Comparison of ENCODE assay signal across 33 cellular contexts in the genomic region with DNA sequence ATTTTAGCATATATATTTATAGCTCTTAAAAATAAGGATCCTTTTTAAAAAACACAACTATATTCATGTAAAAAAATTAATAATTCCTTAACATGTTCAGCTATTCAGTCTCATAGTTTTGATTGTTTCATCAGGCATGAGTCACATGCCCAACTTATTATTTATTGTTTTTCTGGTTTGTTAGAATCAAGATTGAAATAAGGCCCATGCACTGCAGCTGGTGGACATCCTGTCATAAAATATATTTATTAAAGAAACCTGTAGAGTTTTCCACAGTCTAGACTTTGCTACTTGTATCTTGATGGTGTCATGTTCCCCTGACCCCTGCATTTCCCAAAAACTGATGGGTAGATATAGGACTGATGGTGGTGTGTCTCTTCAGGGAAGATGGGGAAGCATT.
DNase-seq lines count a peak whose midpoint lies in the region; ATAC-seq and TF ChIP-seq lines count a peak whose summit lies in the region.
"Had no signal": no experiment of that assay in that cellular context is flagged by ENCODE, and none has a peak within 500 bp of the region (broad histone marks: within the 10 kb centered on the region; RNA-seq: fewer than 3 reads in every experiment).

No MANE protein-coding gene starts in this region.

- peaks cover 15% of the 10 kb centered on the region for H4K20me1 ChIP-seq in SK-N-SH (ENCODE audit: insufficient read depth)

- H2AFZ ChIP-seq in SK-N-SH (ENCODE audit: low read depth) = no peak overlapping the region

- DNase-seq in SK-N-SH (no peak), dermis blood vessel endothelial cell (peak; percentile 48), fibroblast of villous mesenchyme (ENCODE audit: low read depth) (peak; percentile 50), NCI-H1105 treated with DMSO at 0.1 percent for 48 hours (lab: John Stamatoyannopoulos, UW) (no peak), AG20443 (ENCODE audit: low spot score) (no peak), erythroblast (lab: John Stamatoyannopoulos, UW) (no peak)
- DNase-seq: activated CD4-positive, alpha-beta memory T cell treated with anti-CD3 and anti-CD28 coated beads, Interleukin-2, amount 10 ng/mL, durations not matched to agents 7 days and 5 days; activated CD4-positive, CD25-positive, alpha-beta regulatory T cell treated with anti-CD3 and anti-CD28 coated beads, Interleukin-2, amount 50 U/mL, for 72 hours; activated naive CD4-positive, alpha-beta T cell treated with anti-CD3 and anti-CD28 coated beads, Interleukin-2, amount 50 U/mL, for 16 hours; CD8-positive, alpha-beta T cell; cortex of kidney; gastrocnemius medialis; H7; hippocampal formation; mesendoderm; naive thymus-derived CD4-positive, alpha-beta T cell; NCI-H1436 treated with DMSO at 0.1 percent for 48 hours; NCI-H446 treated with DMSO at 0.1 percent for 48 hours; NCI-H82; occipital lobe; RPMI8226; small intestine; stomach; T-helper 2 cell; thyroid gland had no signal

- H3K4me3 ChIP-seq in SK-N-SH (ENCODE audit: low read depth in 2 of 2, low read length in 1 of 2) (no peak overlapping the region), fibroblast of villous mesenchyme (ENCODE audit: low read depth, low read length) (no peak overlapping the region), skeletal muscle satellite cell (ENCODE audit: low read length) (no peak overlapping the region)
- H3K4me3 ChIP-seq: cardiac muscle cell, gastrocnemius medialis, K562, SK-N-MC, stomach, thyroid gland had no signal

- H3F3A ChIP-seq in SK-N-SH (replicated peaks; ENCODE audit: insufficient read depth) = peaks cover 15% of the 10 kb centered on the region

- H3K27ac ChIP-seq in SK-N-SH (ENCODE audit: low read depth in 2 of 2, low read length in 1 of 2) = peak overlapping the region; percentile 47 to 58; a peak in 3 of 4 replicates
- H3K27ac ChIP-seq: 22Rv1, cardiac muscle cell, gastrocnemius medialis, SK-N-MC, thyroid gland had no signal

- TF ChIP-seq CTCF in SK-N-SH (IDR thresholded peaks at IDR 0.05) (no peak), fibroblast of villous mesenchyme (IDR thresholded peaks at IDR 0.05; ENCODE audit: insufficient read depth, low read depth, low read length) (no peak)

- H3K4me2 ChIP-seq in SK-N-SH (0 out of 2 replicates have a peak overlapping the region, but pooled peaks have one; percentile 17), skeletal muscle satellite cell (ENCODE audit: low read length) (peak overlapping the region; percentile 43)

- H3K36me3 ChIP-seq in SK-N-SH (replicated peaks in 1 of 2; ENCODE audit: control insufficient read depth in 1 of 2, insufficient read depth in 2 of 2, low read length in 1 of 2) (no peaks in the 10 kb centered on the region), skeletal muscle satellite cell (ENCODE audit: insufficient read depth, low read length) (no peaks in the 10 kb centered on the region)
- H3K36me3 ChIP-seq: cardiac muscle cell, gastrocnemius medialis, stomach, thyroid gland had no signal

- ATAC-seq in SK-N-SH treated with all-trans-retinoic acid at 6 μM for 48 hours = no peak
- ATAC-seq: activated T-helper 17 cell treated with anti-CD3 and anti-CD28 coated beads, Interleukin-2, amount 50 U/mL, for 72 hours; CD8-positive, alpha-beta T cell; gastrocnemius medialis; K562; left lobe of liver; naive thymus-derived CD4-positive, alpha-beta T cell had no signal

- no peak for TF ChIP-seq RAD21 in SK-N-SH (IDR thresholded peaks at IDR 0.05; ENCODE audit: low read length)

- H3K27me3 ChIP-seq in SK-N-SH (ENCODE audit: insufficient read depth) = no peaks in the 10 kb centered on the region
- H3K27me3 ChIP-seq in skeletal muscle satellite cell (ENCODE audit: control insufficient read depth, insufficient read depth, low read length) = no peaks in the 10 kb centered on the region
- H3K27me3 ChIP-seq: cardiac muscle cell, gastrocnemius medialis, stomach, thyroid gland had no signal

- CTCF ChIA-PET in SK-N-SH (lab: Yijun Ruan, JAX) = interaction anchor here (1.4 kb wide), 1 partner anchor 17 kb away, joined by 3 read pairs; no protein-coding TSS in a partner anchor

- H3K9ac ChIP-seq in SK-N-SH = no peak overlapping the region
- H3K9ac ChIP-seq in skeletal muscle satellite cell (ENCODE audit: low read depth, low read length) = no peak overlapping the region

- POLR2A ChIA-PET in SK-N-SH (lab: Yijun Ruan, JAX) = no interaction called here

- H3K79me2 ChIP-seq in SK-N-SH (ENCODE audit: insufficient read depth) = peaks cover 79% of the 10 kb centered on the region

- H3K4me1 ChIP-seq in SK-N-SH (ENCODE audit: control insufficient read depth in 1 of 2, insufficient read depth in 2 of 2, low read depth in 1 of 2, low read length in 1 of 2) (peaks cover 27% of the 10 kb centered on the region in 2 experiments), skeletal muscle satellite cell (ENCODE audit: control insufficient read depth, insufficient read depth, low read length) (peaks cover 51% of the 10 kb centered on the region)

- H3K9me3 ChIP-seq in SK-N-SH (no peaks in the 10 kb centered on the region), skeletal muscle satellite cell (replicated peaks; ENCODE audit: low read length) (no peaks in the 10 kb centered on the region)
- H3K9me3 ChIP-seq: gastrocnemius medialis, stomach, thyroid gland had no signal

- H3K9me2 ChIP-seq in SK-N-SH = no peaks in the 10 kb centered on the region

- TF ChIP-seq POLR2A in erythroblast (IDR thresholded peaks at IDR 0.05; ENCODE audit: low read length) = no peak

- TF ChIP-seq EP300 in SK-N-SH (IDR thresholded peaks at IDR 0.05; ENCODE audit: borderline replicate concordance in 1 of 2, low read depth in 1 of 2, low read length in 1 of 2) = 0 out of 4 replicates have a peak, but pooled peaks of 1 of the 2 experiments have one; percentile 28

TF ChIP-seq in SK-N-SH, 30 proteins besides CTCF, POLR2A, EP300 and RAD21 (continues in another document):
- no peak for TF ChIP-seq POLR2AphosphoS5 (IDR thresholded peaks at IDR 0.05; ENCODE audit: low read depth, low read length)
- TF ChIP-seq TCF12 (IDR thresholded peaks at IDR 0.05) = peak; percentile 50
- TF ChIP-seq, protein P1, sequence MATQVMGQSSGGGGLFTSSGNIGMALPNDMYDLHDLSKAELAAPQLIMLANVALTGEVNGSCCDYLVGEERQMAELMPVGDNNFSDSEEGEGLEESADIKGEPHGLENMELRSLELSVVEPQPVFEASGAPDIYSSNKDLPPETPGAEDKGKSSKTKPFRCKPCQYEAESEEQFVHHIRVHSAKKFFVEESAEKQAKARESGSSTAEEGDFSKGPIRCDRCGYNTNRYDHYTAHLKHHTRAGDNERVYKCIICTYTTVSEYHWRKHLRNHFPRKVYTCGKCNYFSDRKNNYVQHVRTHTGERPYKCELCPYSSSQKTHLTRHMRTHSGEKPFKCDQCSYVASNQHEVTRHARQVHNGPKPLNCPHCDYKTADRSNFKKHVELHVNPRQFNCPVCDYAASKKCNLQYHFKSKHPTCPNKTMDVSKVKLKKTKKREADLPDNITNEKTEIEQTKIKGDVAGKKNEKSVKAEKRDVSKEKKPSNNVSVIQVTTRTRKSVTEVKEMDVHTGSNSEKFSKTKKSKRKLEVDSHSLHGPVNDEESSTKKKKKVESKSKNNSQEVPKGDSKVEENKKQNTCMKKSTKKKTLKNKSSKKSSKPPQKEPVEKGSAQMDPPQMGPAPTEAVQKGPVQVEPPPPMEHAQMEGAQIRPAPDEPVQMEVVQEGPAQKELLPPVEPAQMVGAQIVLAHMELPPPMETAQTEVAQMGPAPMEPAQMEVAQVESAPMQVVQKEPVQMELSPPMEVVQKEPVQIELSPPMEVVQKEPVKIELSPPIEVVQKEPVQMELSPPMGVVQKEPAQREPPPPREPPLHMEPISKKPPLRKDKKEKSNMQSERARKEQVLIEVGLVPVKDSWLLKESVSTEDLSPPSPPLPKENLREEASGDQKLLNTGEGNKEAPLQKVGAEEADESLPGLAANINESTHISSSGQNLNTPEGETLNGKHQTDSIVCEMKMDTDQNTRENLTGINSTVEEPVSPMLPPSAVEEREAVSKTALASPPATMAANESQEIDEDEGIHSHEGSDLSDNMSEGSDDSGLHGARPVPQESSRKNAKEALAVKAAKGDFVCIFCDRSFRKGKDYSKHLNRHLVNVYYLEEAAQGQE (IDR thresholded peaks at IDR 0.05; ENCODE audit: low read depth, low read length) = no peak

TF ChIP-seq in SK-N-SH treated with all-trans-retinoic acid at 6 μM for 48 hours, 23 proteins besides CTCF, POLR2A, EP300 and RAD21:
- TF ChIP-seq TOX (CRISPR knock-in tag; IDR thresholded peaks at IDR 0.05; ENCODE audit: borderline replicate concordance) = no peak
- TF ChIP-seq, protein P2, sequence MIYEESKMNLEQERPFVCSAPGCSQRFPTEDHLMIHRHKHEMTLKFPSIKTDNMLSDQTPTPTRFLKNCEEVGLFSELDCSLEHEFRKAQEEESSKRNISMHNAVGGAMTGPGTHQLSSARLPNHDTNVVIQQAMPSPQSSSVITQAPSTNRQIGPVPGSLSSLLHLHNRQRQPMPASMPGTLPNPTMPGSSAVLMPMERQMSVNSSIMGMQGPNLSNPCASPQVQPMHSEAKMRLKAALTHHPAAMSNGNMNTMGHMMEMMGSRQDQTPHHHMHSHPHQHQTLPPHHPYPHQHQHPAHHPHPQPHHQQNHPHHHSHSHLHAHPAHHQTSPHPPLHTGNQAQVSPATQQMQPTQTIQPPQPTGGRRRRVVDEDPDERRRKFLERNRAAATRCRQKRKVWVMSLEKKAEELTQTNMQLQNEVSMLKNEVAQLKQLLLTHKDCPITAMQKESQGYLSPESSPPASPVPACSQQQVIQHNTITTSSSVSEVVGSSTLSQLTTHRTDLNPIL (CRISPR knock-in tag; IDR thresholded peaks at IDR 0.05; ENCODE audit: low read depth) = no peak
- TF ChIP-seq GLIS3 (CRISPR knock-in tag; IDR thresholded peaks at IDR 0.05) = no peak
- TF ChIP-seq, protein P3, sequence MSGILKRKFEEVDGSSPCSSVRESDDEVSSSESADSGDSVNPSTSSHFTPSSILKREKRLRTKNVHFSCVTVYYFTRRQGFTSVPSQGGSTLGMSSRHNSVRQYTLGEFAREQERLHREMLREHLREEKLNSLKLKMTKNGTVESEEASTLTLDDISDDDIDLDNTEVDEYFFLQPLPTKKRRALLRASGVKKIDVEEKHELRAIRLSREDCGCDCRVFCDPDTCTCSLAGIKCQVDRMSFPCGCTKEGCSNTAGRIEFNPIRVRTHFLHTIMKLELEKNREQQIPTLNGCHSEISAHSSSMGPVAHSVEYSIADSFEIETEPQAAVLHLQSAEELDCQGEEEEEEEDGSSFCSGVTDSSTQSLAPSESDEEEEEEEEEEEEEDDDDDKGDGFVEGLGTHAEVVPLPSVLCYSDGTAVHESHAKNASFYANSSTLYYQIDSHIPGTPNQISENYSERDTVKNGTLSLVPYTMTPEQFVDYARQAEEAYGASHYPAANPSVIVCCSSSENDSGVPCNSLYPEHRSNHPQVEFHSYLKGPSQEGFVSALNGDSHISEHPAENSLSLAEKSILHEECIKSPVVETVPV (CRISPR knock-in tag; IDR thresholded peaks at IDR 0.05) = no peak
- no peak for TF ChIP-seq CSDC2 (CRISPR knock-in tag; IDR thresholded peaks at IDR 0.05)
- no peak for TF ChIP-seq PPARA (CRISPR knock-in tag; IDR thresholded peaks at IDR 0.05; ENCODE audit: borderline replicate concordance)
- no peak for TF ChIP-seq ARNTL (CRISPR knock-in tag; IDR thresholded peaks at IDR 0.05; ENCODE audit: borderline replicate concordance, low read depth)

Comparison
In these comparisons a context has a peak if more than half of its experiments do, and no peak if none do; other contexts are left out.
1. DNase-seq: peak in dermis blood vessel endothelial cell (single experiment) and fibroblast of villous mesenchyme (single experiment); none in SK-N-SH (single experiment), NCI-H1105 treated with DMSO at 0.1 percent for 48 hours (single experiment), AG20443 (single experiment) and erythroblast (0 of 2).